26 cellular contexts compared by ENCODE assay signal in the genomic region with DNA sequence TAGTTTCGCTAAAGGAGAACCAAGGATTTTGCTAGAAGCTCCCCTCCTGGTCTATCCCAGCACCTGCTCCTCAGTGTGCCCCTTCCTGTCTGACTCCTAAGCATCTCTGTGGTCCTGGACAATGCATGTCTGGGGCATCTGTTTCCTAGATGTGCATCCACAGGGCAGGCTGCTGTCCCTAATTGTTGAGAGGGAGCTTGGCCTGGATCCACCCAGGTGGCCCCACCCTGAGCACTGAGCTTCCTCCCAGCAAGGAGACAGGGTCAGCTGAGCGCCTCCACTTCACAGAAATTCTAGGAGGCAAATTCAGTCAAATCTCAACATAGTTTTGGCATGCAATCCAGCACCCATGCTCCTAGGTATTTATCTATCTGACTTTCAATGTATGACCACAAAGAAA.
"Had no signal": no experiment of that assay in that cellular context is flagged by ENCODE, and none has a peak within 500 bp of the region (broad histone marks: within the 10 kb centered on the region; RNA-seq: fewer than 3 reads in every experiment).

No MANE protein-coding gene starts in this region.

- DNase-seq: activated CD4-positive, alpha-beta T cell treated with anti-CD3 and anti-CD28 coated beads for 48 hours; activated CD4-positive, alpha-beta T cell treated with anti-CD3 and anti-CD28 coated beads, Interleukin-2, amount 50 U/mL, for 48 hours; activated CD8-positive, alpha-beta memory T cell treated with anti-CD3 and anti-CD28 coated beads for 24 hours; activated effector memory CD4-positive, alpha-beta T cell treated with Interleukin-2 at 50 U/mL for 16 hours; activated naive CD4-positive, alpha-beta T cell treated with Interleukin-2 at 50 U/mL for 16 hours; activated naive CD8-positive, alpha-beta T cell treated with anti-CD3 and anti-CD28 coated beads, Interleukin-2, amount 10 ng/mL, durations not matched to agents 7 days and 5 days; brain microvascular endothelial cell; cortex of kidney; foreskin keratinocyte; heart right ventricle; left ventricle myocardium inferior; mesendoderm; stimulated activated CD4-positive, alpha-beta T cell treated with anti-CD3 and anti-CD28 coated beads, Interleukin-15, amount 100 ng/mL, for 24 hours; stimulated activated CD4-positive, alpha-beta T cell treated with anti-CD3 and anti-CD28 coated beads, Interleukin-2, amount 100 ng/mL, for 24 hours; stimulated activated naive B cell treated with anti-CD40 and anti-IgM and Interleukin-4, amounts not matched to agents 10 μg/mL and 1 μg/mL and 100 μg/mL, for 72 hours; stomach; T-helper 9 cell; tibial artery; WERI-Rb-1 had no signal

- H3K4me3 Mint-ChIP-seq: activated naive CD8-positive, alpha-beta T cell treated with anti-CD3 and anti-CD28 coated beads, Interleukin-2, amount 10 ng/mL, durations not matched to agents 7 days and 5 days; stimulated activated naive B cell treated with anti-CD40 and anti-IgM and Interleukin-4, amounts not matched to agents 10 μg/mL and 1 μg/mL and 100 μg/mL, for 72 hours had no signal

- H3K27me3 ChIP-seq: ascending aorta, brain microvascular endothelial cell, foreskin keratinocyte had no signal

- H3K4me3 ChIP-seq: ascending aorta, esophagus muscularis mucosa, heart right ventricle, left ventricle myocardium inferior, lung, psoas muscle, smooth muscle cell, stomach, tibial artery had no signal

- H3K4me1 Mint-ChIP-seq: activated naive CD8-positive, alpha-beta T cell treated with anti-CD3 and anti-CD28 coated beads, Interleukin-2, amount 10 ng/mL, durations not matched to agents 7 days and 5 days; stimulated activated naive B cell treated with anti-CD40 and anti-IgM and Interleukin-4, amounts not matched to agents 10 μg/mL and 1 μg/mL and 100 μg/mL, for 72 hours had no signal

- H3K9me3 ChIP-seq: ascending aorta, esophagus muscularis mucosa, heart right ventricle, left ventricle myocardium inferior, psoas muscle, tibial artery had no signal

- ATAC-seq: activated CD4-positive, CD25-positive, alpha-beta regulatory T cell treated with anti-CD3 and anti-CD28 coated beads, Interleukin-2, amount 50 U/mL, for 24 hours; foreskin keratinocyte; psoas muscle; stimulated activated naive B cell treated with anti-CD40 and anti-IgM and Interleukin-4, amounts not matched to agents 10 μg/mL and 1 μg/mL and 100 μg/mL, for 72 hours had no signal

- H3K36me3 Mint-ChIP-seq: activated naive CD8-positive, alpha-beta T cell treated with anti-CD3 and anti-CD28 coated beads, Interleukin-2, amount 10 ng/mL, durations not matched to agents 7 days and 5 days; stimulated activated naive B cell treated with anti-CD40 and anti-IgM and Interleukin-4, amounts not matched to agents 10 μg/mL and 1 μg/mL and 100 μg/mL, for 72 hours had no signal

- H3K27ac Mint-ChIP-seq: activated naive CD8-positive, alpha-beta T cell treated with anti-CD3 and anti-CD28 coated beads, Interleukin-2, amount 10 ng/mL, durations not matched to agents 7 days and 5 days; stimulated activated naive B cell treated with anti-CD40 and anti-IgM and Interleukin-4, amounts not matched to agents 10 μg/mL and 1 μg/mL and 100 μg/mL, for 72 hours had no signal

- H3K36me3 ChIP-seq: ascending aorta, brain microvascular endothelial cell, esophagus muscularis mucosa, heart right ventricle, left ventricle myocardium inferior, stomach, tibial artery, WERI-Rb-1 had no signal

- H3K27ac ChIP-seq: ascending aorta, brain microvascular endothelial cell, esophagus muscularis mucosa, foreskin keratinocyte, heart right ventricle, left ventricle myocardium inferior, parathyroid adenoma, psoas muscle, stomach, tibial artery, WERI-Rb-1 had no signal

- H3K4me1 ChIP-seq: ascending aorta, esophagus muscularis mucosa, foreskin keratinocyte, left ventricle myocardium inferior, parathyroid adenoma, psoas muscle, stomach, tibial artery had no signal
